Comparison of ENCODE assay signal across 1 cellular context in genomic region chr21:42541174-42541573, GRCh38.
A peak's percentile ranks its signal among the peaks of the same experiment; 100 is the strongest.
TF ChIP-seq lines count a peak whose summit lies in the region.

No MANE protein-coding gene starts in this region.

TF ChIP-seq in K562, 482 proteins besides CTCF, POLR2A, EP300 and RAD21:
- TF ChIP-seq ZBTB33 (CRISPR knock-in tag; IDR thresholded peaks at IDR 0.05) (peak; percentile 31; the same call in 1 of the 2 replicates), ZBTB11 (CRISPR knock-in tag; IDR thresholded peaks at IDR 0.05) (no peak), NRF1 (conservative IDR thresholded peaks at IDR 0.05 in 1 of 2, IDR thresholded peaks at IDR 0.05 in 1 of 2) (no peak)
